10 cellular contexts compared by ENCODE assay signal in the genomic region with DNA sequence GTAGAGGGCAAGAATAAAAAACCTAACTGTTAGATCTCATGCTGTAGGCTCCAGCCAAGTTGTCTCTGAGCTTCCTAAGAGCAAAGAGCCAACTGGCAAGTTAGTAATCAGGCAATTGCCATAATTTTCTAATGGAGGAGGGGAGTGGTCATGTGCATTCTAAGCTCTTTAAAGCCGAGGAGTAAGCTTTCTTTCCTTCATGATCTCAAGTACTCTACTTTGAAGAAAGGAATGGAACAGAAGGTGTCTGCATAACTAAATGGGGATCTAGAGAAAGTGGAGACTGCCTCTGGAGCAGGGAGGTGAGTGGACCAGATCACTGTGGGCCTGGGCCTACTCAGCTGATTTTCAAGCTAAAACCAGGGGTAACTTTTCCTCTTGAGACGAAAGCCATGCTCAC. TPM values are rescaled to one million over a fixed set of nuclear protein-coding genes. Genes with fewer than 3 reads are reported as not detected.
DNase-seq lines count a peak whose midpoint lies in the region; ATAC-seq, FAIRE-seq and TF ChIP-seq lines count a peak whose summit lies in the region.
"Had no signal": no experiment of that assay in that cellular context is flagged by ENCODE, and none has a peak within 500 bp of the region (broad histone marks: within the 10 kb centered on the region; RNA-seq: fewer than 3 reads in every experiment).

No MANE protein-coding gene starts in this region.

- no peak for TF ChIP-seq EP300 in K562 (IDR thresholded peaks at IDR 0.05; ENCODE audit: low read length)

- no peak overlapping the region for H3K27ac Mint-ChIP-seq in glutamatergic neuron (ENCODE audit: unreplicated experiment)

- no peak overlapping the region for H3K4me2 ChIP-seq in K562 (ENCODE audit: insufficient read depth, low read length)

- peak; percentile 17; the same call in 2 of the 3 replicates for ATAC-seq in K562

- WGBS in K562 (ENCODE audit: insufficient coverage, low coverage, missing lambda C conversion rate): 87% methylated on average over 2 of the region's 2 CpGs

- TF ChIP-seq POLR2A in GM15510 (IDR thresholded peaks at IDR 0.05; ENCODE audit: borderline replicate concordance, extremely low read depth, insufficient read length) (peak; percentile 12), K562 (conservative IDR thresholded peaks at IDR 0.05) (peak; percentile 47; the same call in 1 of the 2 replicates)

- H3K4me3 ChIP-seq in K562 (no peak overlapping the region), rectal smooth muscle tissue (ENCODE audit: low read length) (no peak overlapping the region)

- no peak for FAIRE-seq in K562 (lab: Jason Lieb, UNC)

- in situ Hi-C loops in K562 (cut with MboI): no loop called here

- H3K4me1 ChIP-seq in K562 (replicated peaks in 1 of 2; ENCODE audit: control insufficient read depth in 2 of 2, insufficient read depth in 2 of 2, low read length in 2 of 2) (peaks cover 3 to 16% of the 10 kb centered on the region in 2 experiments; a peak in 4 of 5 replicates), rectal smooth muscle tissue (ENCODE audit: control insufficient read depth, insufficient read depth, low read length) (peaks cover 18% of the 10 kb centered on the region)

- peaks cover 24% of the 10 kb centered on the region for H3K79me2 ChIP-seq in K562 (ENCODE audit: control insufficient read depth, insufficient read depth, low read length)

- H3K4me1 Mint-ChIP-seq in glutamatergic neuron (ENCODE audit: low read depth, unreplicated experiment): peaks cover 5% of the 10 kb centered on the region

- H3K27ac ChIP-seq in K562 (ENCODE audit: extremely low read depth, low read depth, low read length) (peak overlapping the region; percentile 45), rectal smooth muscle tissue (ENCODE audit: low read depth, low read length) (peak overlapping the region; percentile 41)

- H3K36me3 ChIP-seq in K562 (ENCODE audit: control insufficient read depth, insufficient read depth, low read length): peaks cover 61% of the 10 kb centered on the region
- H3K36me3 ChIP-seq in rectal smooth muscle tissue (ENCODE audit: control insufficient read depth, insufficient read depth, low read length): peaks cover 2% of the 10 kb centered on the region

- no peaks in the 10 kb centered on the region for H3K36me3 Mint-ChIP-seq in glutamatergic neuron (ENCODE audit: unreplicated experiment)

- H3K27me3 Mint-ChIP-seq in glutamatergic neuron (ENCODE audit: unreplicated experiment): no peaks in the 10 kb centered on the region

- H4K20me1 ChIP-seq in K562 (replicated peaks; ENCODE audit: control insufficient read depth, insufficient read depth, low read length): no peaks in the 10 kb centered on the region

- no peak for TF ChIP-seq RAD21 in K562 (CRISPR knock-in tag; conservative IDR thresholded peaks at IDR 0.05 in 1 of 2, IDR thresholded peaks at IDR 0.05 in 1 of 2)

- BruUV-seq in K562 (replicated peaks; lab: Mats Ljungman, UMichigan): no TSS peak

- DNase-seq in NCI-H524 (lab: John Stamatoyannopoulos, UW) (peak; percentile 36 to 71), K562 (ENCODE audit: extremely low read depth in 1 of 4, low spot score in 3 of 4) (no peak), glutamatergic neuron (no peak), OCI-M2 (lab: John Stamatoyannopoulos, UW; ENCODE audit: unreplicated experiment) (no peak), NCI-H2171 (lab: John Stamatoyannopoulos, UW) (no peak), H4 (ENCODE audit: low spot score) (no peak)
- DNase-seq: DMS79 treated with DMSO at 0.1 percent for 48 hours, NCI-H2081 treated with DMSO at 0.1 percent for 48 hours had no signal

- H3K9ac ChIP-seq in K562 (ENCODE audit: insufficient read depth in 1 of 2, low read depth in 2 of 2, low read length in 2 of 2) (no peak overlapping the region), rectal smooth muscle tissue (ENCODE audit: low read length) (no peak overlapping the region)

- no peaks in the 10 kb centered on the region for H3K27me3 ChIP-seq in K562 (ENCODE audit: control insufficient read depth in 2 of 2, insufficient read depth in 2 of 2, low read length in 2 of 2)
- H3K27me3 ChIP-seq in rectal smooth muscle tissue (ENCODE audit: control insufficient read depth, insufficient read depth, low read length): no peaks in the 10 kb centered on the region

- POLR2A ChIA-PET in K562 (lab: Yijun Ruan, JAX): interaction anchor here (0.7 to 1.7 kb wide), 9 partner anchors 9 to 171 kb away, joined by 3 to 8 read pairs (median 3); no protein-coding TSS in a partner anchor

- no peaks in the 10 kb centered on the region for H3K9me3 Mint-ChIP-seq in glutamatergic neuron (ENCODE audit: unreplicated experiment)

- H3K9me3 ChIP-seq in K562 (replicated peaks; ENCODE audit: control insufficient read depth, insufficient read depth, low read depth, low read length): no peaks in the 10 kb centered on the region

- H3K4me3 Mint-ChIP-seq in glutamatergic neuron (ENCODE audit: unreplicated experiment): no peak overlapping the region

- H2AFZ ChIP-seq in K562 (ENCODE audit: low read depth, low read length): no peak overlapping the region

- CTCF ChIA-PET in K562 (lab: Yijun Ruan, JAX; ENCODE audit: low intra/inter-chr PET ratio): interaction anchor here (0.6 kb wide), 1 partner anchor 1635 kb away, joined by 3 read pairs; no protein-coding TSS in a partner anchor

- no peaks in the 10 kb centered on the region for H3K9me1 ChIP-seq in K562 (ENCODE audit: control insufficient read depth, insufficient read depth, low read length)

- intact Hi-C loops in K562 (cut with micrococcal nuclease): loop anchor here (5.0 kb wide), 1 partner anchor 133 kb away; the partner anchor contains the start of gene IL6

- TF ChIP-seq CTCF in K562 (IDR thresholded peaks at IDR 0.05 in 2 of 3, conservative IDR thresholded peaks at IDR 0.05 in 1 of 3; ENCODE audit: insufficient read depth in 2 of 3, low read depth in 1 of 3, low read length in 3 of 3) (no peak), glutamatergic neuron (IDR thresholded peaks at IDR 0.05; ENCODE audit: partially characterized antibody, unreplicated experiment) (no peak)

TF ChIP-seq in K562, 482 proteins besides CTCF, POLR2A, EP300 and RAD21 (continues in another document):
- TF ChIP-seq, protein P1, sequence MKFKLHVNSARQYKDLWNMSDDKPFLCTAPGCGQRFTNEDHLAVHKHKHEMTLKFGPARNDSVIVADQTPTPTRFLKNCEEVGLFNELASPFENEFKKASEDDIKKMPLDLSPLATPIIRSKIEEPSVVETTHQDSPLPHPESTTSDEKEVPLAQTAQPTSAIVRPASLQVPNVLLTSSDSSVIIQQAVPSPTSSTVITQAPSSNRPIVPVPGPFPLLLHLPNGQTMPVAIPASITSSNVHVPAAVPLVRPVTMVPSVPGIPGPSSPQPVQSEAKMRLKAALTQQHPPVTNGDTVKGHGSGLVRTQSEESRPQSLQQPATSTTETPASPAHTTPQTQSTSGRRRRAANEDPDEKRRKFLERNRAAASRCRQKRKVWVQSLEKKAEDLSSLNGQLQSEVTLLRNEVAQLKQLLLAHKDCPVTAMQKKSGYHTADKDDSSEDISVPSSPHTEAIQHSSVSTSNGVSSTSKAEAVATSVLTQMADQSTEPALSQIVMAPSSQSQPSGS (CRISPR knock-in tag; IDR thresholded peaks at IDR 0.05): no peak
- TF ChIP-seq FOXP1 (CRISPR knock-in tag; IDR thresholded peaks at IDR 0.05): no peak
- no peak for TF ChIP-seq PTBP1 (IDR thresholded peaks at IDR 0.05; ENCODE audit: low read depth, low read length)
- TF ChIP-seq, protein P2, sequence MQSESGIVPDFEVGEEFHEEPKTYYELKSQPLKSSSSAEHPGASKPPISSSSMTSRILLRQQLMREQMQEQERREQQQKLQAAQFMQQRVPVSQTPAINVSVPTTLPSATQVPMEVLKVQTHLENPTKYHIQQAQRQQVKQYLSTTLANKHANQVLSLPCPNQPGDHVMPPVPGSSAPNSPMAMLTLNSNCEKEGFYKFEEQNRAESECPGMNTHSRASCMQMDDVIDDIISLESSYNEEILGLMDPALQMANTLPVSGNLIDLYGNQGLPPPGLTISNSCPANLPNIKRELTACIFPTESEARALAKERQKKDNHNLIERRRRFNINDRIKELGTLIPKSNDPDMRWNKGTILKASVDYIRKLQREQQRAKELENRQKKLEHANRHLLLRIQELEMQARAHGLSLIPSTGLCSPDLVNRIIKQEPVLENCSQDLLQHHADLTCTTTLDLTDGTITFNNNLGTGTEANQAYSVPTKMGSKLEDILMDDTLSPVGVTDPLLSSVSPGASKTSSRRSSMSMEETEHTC (IDR thresholded peaks at IDR 0.05): no peak
- TF ChIP-seq CBX3 (IDR thresholded peaks at IDR 0.05; ENCODE audit: borderline replicate concordance in 1 of 2, low read length in 2 of 2): no peak
- TF ChIP-seq CXXC5 (CRISPR knock-in tag; IDR thresholded peaks at IDR 0.05): no peak
- no peak for TF ChIP-seq SOX6 (IDR thresholded peaks at IDR 0.05)
- no peak for TF ChIP-seq U2AF2 (optimal IDR thresholded peaks at IDR 0.05; ENCODE audit: low read depth, low read length)
- TF ChIP-seq THAP7 (CRISPR knock-in tag; IDR thresholded peaks at IDR 0.05): no peak

RNA-seq across cellular contexts. Expression of gene TOMM7, which starts 37.7 kb away (rescaled TPM):
- total RNA-seq in K562 (2011; cell fraction: chromatin; rRNA removed; ENCODE audit: low replicate concordance): 33.0 and 56.7 TPM in 2 replicates
- 99.1 and 138 TPM in 2 replicates for total RNA-seq in K562 (2011; cell fraction: nucleolus; rRNA removed)
- total RNA-seq in K562 (2011; cell fraction: nucleoplasm; rRNA removed): 91.9 and 144 TPM in 2 replicates
- 254 and 299 TPM in 2 replicates for total RNA-seq in K562 (2014; rRNA removed)
- total RNA-seq in K562 (2014; rRNA removed; fragmentation: Illumina TruSeq; extraction: Trizol): 527 and 643 TPM in 2 replicates
- total RNA-seq in K562 (2015; rRNA removed; fragmentation: Illumina TruSeq; extraction: Trizol): 301 and 309 TPM in 2 replicates
- total RNA-seq in K562 (2021): 421 and 457 TPM in 2 replicates
- 1,717 and 2,316 TPM in 2 replicates for polyA plus RNA-seq in K562 (2011; rRNA removed)
- polyA plus RNA-seq in K562 (2011; cell fraction: cytosol; rRNA removed): 211 and 453 TPM in 2 replicates
- 114 and 243 TPM in 2 replicates for polyA plus RNA-seq in K562 (2011; cell fraction: nucleus; rRNA removed)
- polyA plus RNA-seq in K562 (2012): 614 and 759 TPM in 2 replicates
- 263 and 283 TPM in 2 replicates for polyA plus RNA-seq in K562 (2014; fragmentation: Illumina TruSeq; extraction: Trizol)
- polyA plus RNA-seq in K562 (2014; fragmentation: Nextera tagmentation; extraction: Ambion mirVana): 100 to 1,000 TPM; 787 to 797 TPM
- polyA plus RNA-seq in K562 (2014; rRNA removed): 564 and 638 TPM in 2 replicates
- polyA minus RNA-seq in K562 (2011; rRNA and poly(A)+ RNA removed): 96.8 and 124 TPM in 2 replicates
- polyA minus RNA-seq in K562 (2011; cell fraction: cytosol; rRNA and poly(A)+ RNA removed): 53.5 and 72.6 TPM in 2 replicates
- 31.4 and 79.2 TPM in 2 replicates for polyA minus RNA-seq in K562 (2011; cell fraction: nucleus; rRNA and poly(A)+ RNA removed)
- 111 TPM for total RNA-seq in glutamatergic neuron (ENCODE audit: unreplicated experiment)
- total RNA-seq in H4 (2014; rRNA removed; shearing (Covaris generic)): 358 and 382 TPM in 2 replicates

Comparison
In these comparisons a context has a peak if more than half of its experiments do, and no peak if none do; other contexts are left out.
1. DNase-seq: peak in NCI-H524 (2 of 2); none in K562 (0 of 4), glutamatergic neuron (single experiment), OCI-M2 (single experiment), NCI-H2171 (single experiment) and H4 (single experiment).